ENCODE assay signal across 1 cellular context in the genomic region with DNA sequence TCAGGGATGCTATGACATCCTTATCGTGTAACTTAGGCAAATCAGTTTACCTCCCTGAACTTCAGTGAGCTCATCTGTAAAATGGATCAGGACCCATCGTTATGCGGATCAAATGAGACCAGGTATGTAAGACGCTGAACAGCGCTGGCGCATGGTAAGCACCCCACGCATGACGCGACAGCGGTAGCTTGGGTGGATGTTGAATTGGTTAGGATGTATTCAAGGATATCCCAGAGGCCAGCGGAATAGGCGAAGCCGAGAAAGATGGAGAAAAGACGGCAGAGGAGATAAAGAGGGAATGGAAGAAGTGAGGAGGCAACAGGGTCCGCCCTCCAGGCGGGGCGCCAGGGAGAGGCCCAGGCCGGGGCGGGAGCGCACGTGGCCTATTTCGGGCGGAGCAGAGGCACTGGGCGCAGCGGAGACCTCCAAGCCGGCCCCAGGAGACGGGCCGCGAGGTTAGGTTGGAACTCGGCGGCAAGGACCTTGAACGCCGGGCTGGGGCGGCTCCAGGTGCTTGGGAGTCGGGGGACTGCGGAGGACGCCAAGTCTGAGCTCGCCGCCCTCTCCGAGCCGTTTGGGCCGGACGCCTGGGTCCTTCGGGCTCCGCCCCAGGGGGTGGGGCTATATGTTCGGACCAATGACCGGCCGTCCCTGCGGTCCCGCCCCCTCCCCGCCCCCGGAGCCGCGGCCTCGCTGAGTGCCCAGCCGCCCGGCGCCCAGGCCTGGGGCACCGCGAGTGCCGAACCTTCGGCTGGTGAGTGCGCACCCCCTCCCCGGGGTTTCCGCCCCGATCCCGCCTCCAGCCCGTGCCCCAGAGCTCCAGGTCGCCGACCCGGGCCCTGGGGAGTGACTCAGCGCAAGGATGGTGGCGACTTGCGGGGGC.
TF ChIP-seq lines count a peak whose summit lies in the region.

A gene (plus strand): TSS at position 696 of the 883 bp plus-strand sequence. CDS start 448 bp downstream, outside the sequence.

TF ChIP-seq in SK-N-SH, 30 proteins besides CTCF, POLR2A, EP300 and RAD21 (continued from another document):
- TF ChIP-seq, protein P1, sequence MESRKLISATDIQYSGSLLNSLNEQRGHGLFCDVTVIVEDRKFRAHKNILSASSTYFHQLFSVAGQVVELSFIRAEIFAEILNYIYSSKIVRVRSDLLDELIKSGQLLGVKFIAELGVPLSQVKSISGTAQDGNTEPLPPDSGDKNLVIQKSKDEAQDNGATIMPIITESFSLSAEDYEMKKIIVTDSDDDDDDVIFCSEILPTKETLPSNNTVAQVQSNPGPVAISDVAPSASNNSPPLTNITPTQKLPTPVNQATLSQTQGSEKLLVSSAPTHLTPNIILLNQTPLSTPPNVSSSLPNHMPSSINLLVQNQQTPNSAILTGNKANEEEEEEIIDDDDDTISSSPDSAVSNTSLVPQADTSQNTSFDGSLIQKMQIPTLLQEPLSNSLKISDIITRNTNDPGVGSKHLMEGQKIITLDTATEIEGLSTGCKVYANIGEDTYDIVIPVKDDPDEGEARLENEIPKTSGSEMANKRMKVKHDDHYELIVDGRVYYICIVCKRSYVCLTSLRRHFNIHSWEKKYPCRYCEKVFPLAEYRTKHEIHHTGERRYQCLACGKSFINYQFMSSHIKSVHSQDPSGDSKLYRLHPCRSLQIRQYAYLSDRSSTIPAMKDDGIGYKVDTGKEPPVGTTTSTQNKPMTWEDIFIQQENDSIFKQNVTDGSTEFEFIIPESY (IDR thresholded peaks at IDR 0.05; ENCODE audit: borderline replicate concordance, low read depth) = no peak
- 0 out of 2 replicates have a peak, but pooled peaks have one; percentile 26 for TF ChIP-seq TEAD4 (IDR thresholded peaks at IDR 0.05; ENCODE audit: borderline replicate concordance, insufficient read depth)
- TF ChIP-seq NFIC (IDR thresholded peaks at IDR 0.05; ENCODE audit: borderline replicate concordance) = peak; percentile 29; the same call in 1 of the 2 replicates
- peak; percentile 47; the same call in 1 of the 2 replicates for TF ChIP-seq SIN3A (IDR thresholded peaks at IDR 0.05; ENCODE audit: borderline replicate concordance, low read depth, low read length)
- TF ChIP-seq GATA2 (CRISPR knock-in tag; IDR thresholded peaks at IDR 0.05) = peak; percentile 52
- TF ChIP-seq POLR2AphosphoS5 (IDR thresholded peaks at IDR 0.05; ENCODE audit: low read depth, low read length) = peak; percentile 86
- no peak for TF ChIP-seq ELF1 (IDR thresholded peaks at IDR 0.05)
- TF ChIP-seq MEF2A (IDR thresholded peaks at IDR 0.05; ENCODE audit: borderline replicate concordance, low read depth) = no peak
- TF ChIP-seq YY1 (IDR thresholded peaks at IDR 0.05; ENCODE audit: low read depth) = no peak
- no peak for TF ChIP-seq SMC3 (IDR thresholded peaks at IDR 0.05; ENCODE audit: low read depth, low read length)
- TF ChIP-seq FOXM1 (IDR thresholded peaks at IDR 0.05; ENCODE audit: low read depth) = no peak
- no peak; the same call in 1 of the 2 replicates for TF ChIP-seq RXRA (IDR thresholded peaks at IDR 0.05; ENCODE audit: borderline replicate concordance, low read depth)
- no peak for TF ChIP-seq RCOR1 (IDR thresholded peaks at IDR 0.05; ENCODE audit: low read length)
- TF ChIP-seq, protein P2, sequence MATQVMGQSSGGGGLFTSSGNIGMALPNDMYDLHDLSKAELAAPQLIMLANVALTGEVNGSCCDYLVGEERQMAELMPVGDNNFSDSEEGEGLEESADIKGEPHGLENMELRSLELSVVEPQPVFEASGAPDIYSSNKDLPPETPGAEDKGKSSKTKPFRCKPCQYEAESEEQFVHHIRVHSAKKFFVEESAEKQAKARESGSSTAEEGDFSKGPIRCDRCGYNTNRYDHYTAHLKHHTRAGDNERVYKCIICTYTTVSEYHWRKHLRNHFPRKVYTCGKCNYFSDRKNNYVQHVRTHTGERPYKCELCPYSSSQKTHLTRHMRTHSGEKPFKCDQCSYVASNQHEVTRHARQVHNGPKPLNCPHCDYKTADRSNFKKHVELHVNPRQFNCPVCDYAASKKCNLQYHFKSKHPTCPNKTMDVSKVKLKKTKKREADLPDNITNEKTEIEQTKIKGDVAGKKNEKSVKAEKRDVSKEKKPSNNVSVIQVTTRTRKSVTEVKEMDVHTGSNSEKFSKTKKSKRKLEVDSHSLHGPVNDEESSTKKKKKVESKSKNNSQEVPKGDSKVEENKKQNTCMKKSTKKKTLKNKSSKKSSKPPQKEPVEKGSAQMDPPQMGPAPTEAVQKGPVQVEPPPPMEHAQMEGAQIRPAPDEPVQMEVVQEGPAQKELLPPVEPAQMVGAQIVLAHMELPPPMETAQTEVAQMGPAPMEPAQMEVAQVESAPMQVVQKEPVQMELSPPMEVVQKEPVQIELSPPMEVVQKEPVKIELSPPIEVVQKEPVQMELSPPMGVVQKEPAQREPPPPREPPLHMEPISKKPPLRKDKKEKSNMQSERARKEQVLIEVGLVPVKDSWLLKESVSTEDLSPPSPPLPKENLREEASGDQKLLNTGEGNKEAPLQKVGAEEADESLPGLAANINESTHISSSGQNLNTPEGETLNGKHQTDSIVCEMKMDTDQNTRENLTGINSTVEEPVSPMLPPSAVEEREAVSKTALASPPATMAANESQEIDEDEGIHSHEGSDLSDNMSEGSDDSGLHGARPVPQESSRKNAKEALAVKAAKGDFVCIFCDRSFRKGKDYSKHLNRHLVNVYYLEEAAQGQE (IDR thresholded peaks at IDR 0.05; ENCODE audit: low read depth, low read length) = 0 out of 2 replicates have a peak, but pooled peaks have one; percentile 9
- TF ChIP-seq, protein P3, sequence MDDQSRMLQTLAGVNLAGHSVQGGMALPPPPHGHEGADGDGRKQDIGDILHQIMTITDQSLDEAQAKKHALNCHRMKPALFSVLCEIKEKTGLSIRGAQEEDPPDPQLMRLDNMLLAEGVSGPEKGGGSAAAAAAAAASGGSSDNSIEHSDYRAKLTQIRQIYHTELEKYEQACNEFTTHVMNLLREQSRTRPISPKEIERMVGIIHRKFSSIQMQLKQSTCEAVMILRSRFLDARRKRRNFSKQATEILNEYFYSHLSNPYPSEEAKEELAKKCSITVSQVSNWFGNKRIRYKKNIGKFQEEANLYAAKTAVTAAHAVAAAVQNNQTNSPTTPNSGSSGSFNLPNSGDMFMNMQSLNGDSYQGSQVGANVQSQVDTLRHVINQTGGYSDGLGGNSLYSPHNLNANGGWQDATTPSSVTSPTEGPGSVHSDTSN (IDR thresholded peaks at IDR 0.05) = no peak
- no peak for TF ChIP-seq FOSL2 (IDR thresholded peaks at IDR 0.05; ENCODE audit: borderline replicate concordance, low read depth)
